ENCODE assay signal across 1 cellular context in the genomic region with DNA sequence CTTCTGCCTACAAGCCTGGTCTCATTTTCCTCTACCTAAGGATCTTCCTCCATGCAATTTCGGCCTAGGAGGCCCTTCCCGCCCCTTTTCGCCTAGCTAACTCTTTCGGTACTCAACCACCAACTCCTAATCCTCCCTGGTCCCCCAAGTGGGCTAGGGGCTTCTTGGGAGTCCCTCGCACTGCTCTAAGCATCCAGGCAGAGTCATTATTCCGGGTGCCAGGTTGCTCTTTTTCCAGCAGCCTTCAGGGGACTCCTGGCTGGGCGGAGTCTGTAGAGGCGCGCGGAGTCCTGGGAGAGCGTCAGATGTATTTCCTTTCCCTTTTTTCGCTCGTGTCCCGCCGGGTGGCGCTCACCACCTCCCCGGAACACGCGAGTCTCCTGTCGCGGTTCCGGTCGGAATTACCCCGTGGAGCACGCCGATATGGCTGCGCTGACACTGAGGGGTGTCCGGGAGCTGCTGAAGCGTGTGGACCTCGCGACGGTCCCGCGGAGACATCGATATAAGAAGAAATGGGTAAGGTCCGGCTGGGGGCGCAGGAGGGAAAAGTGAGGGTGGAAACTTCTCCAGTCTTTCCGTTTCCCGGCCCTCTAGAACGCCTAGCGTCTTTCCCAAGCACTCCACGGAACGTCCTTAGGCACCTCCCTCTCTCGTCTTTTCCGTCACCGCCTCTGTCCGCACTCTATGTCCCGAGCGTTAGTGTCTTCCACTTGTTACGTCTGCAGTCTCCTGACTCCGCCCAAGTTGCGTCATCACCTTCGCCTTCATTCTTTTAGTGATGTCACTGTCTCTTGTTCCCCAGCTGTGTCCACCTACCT.
TF ChIP-seq lines count a peak whose summit lies in the region.

A gene (plus strand): TSS at position 404 of the 818 bp plus-strand sequence. CDS start 20 bp downstream, at position 424.

TF ChIP-seq in HepG2, 621 proteins besides CTCF, POLR2A, EP300 and RAD21 (continued from another document and continues in another):
- TF ChIP-seq, protein P1, sequence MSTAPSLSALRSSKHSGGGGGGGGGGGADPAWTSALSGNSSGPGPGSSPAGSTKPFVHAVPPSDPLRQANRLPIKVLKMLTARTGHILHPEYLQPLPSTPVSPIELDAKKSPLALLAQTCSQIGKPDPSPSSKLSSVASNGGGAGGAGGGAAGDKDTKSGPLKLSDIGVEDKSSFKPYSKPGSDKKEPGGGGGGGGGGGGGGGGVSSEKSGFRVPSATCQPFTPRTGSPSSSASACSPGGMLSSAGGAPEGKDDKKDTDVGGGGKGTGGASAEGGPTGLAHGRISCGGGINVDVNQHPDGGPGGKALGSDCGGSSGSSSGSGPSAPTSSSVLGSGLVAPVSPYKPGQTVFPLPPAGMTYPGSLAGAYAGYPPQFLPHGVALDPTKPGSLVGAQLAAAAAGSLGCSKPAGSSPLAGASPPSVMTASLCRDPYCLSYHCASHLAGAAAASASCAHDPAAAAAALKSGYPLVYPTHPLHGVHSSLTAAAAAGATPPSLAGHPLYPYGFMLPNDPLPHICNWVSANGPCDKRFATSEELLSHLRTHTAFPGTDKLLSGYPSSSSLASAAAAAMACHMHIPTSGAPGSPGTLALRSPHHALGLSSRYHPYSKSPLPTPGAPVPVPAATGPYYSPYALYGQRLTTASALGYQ (CRISPR knock-in tag; IDR thresholded peaks at IDR 0.05) = peak; percentile 60
- TF ChIP-seq ZSCAN12 (CRISPR knock-in tag; IDR thresholded peaks at IDR 0.05) (0 out of 2 replicates have a peak, but pooled peaks have one; percentile 75), ZNF776 (CRISPR knock-in tag; IDR thresholded peaks at IDR 0.05) (peak; percentile 51; the same call in 1 of the 2 replicates), JDP2 (CRISPR knock-in tag; IDR thresholded peaks at IDR 0.05; ENCODE audit: borderline replicate concordance) (no peak), FOXA3 (CRISPR knock-in tag; IDR thresholded peaks at IDR 0.05) (peak; percentile 47), ATRX (CRISPR knock-in tag; IDR thresholded peaks at IDR 0.05; ENCODE audit: borderline replicate concordance) (no peak), ELF4 (CRISPR knock-in tag; IDR thresholded peaks at IDR 0.05; ENCODE audit: borderline replicate concordance) (no peak), NCOA1 (CRISPR knock-in tag; IDR thresholded peaks at IDR 0.05) (0 out of 2 replicates have a peak, but pooled peaks have one; percentile 43), ZNF879 (CRISPR knock-in tag; IDR thresholded peaks at IDR 0.05) (0 out of 2 replicates have a peak, but pooled peaks have one; percentile 49), POLR2AphosphoS5 (IDR thresholded peaks at IDR 0.05; ENCODE audit: low read depth, low read length) (peak; percentile 93), PHF21A (CRISPR knock-in tag; IDR thresholded peaks at IDR 0.05) (no peak; the same call in 1 of the 2 replicates), ISX (CRISPR knock-in tag; conservative IDR thresholded peaks at IDR 0.05) (peak; percentile 80; the same call in 1 of the 2 replicates), EZH2 (conservative IDR thresholded peaks at IDR 0.05; ENCODE audit: low read depth, low read length) (no peak), DNMT3B (CRISPR knock-in tag; conservative IDR thresholded peaks at IDR 0.05) (peak; percentile 60; the same call in 1 of the 2 replicates), ZNF326 (CRISPR knock-in tag; IDR thresholded peaks at IDR 0.05; ENCODE audit: borderline replicate concordance) (no peak)
- TF ChIP-seq, protein P2, sequence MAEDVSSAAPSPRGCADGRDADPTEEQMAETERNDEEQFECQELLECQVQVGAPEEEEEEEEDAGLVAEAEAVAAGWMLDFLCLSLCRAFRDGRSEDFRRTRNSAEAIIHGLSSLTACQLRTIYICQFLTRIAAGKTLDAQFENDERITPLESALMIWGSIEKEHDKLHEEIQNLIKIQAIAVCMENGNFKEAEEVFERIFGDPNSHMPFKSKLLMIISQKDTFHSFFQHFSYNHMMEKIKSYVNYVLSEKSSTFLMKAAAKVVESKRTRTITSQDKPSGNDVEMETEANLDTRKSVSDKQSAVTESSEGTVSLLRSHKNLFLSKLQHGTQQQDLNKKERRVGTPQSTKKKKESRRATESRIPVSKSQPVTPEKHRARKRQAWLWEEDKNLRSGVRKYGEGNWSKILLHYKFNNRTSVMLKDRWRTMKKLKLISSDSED (CRISPR knock-in tag; IDR thresholded peaks at IDR 0.05) = no peak
- TF ChIP-seq, protein P3, sequence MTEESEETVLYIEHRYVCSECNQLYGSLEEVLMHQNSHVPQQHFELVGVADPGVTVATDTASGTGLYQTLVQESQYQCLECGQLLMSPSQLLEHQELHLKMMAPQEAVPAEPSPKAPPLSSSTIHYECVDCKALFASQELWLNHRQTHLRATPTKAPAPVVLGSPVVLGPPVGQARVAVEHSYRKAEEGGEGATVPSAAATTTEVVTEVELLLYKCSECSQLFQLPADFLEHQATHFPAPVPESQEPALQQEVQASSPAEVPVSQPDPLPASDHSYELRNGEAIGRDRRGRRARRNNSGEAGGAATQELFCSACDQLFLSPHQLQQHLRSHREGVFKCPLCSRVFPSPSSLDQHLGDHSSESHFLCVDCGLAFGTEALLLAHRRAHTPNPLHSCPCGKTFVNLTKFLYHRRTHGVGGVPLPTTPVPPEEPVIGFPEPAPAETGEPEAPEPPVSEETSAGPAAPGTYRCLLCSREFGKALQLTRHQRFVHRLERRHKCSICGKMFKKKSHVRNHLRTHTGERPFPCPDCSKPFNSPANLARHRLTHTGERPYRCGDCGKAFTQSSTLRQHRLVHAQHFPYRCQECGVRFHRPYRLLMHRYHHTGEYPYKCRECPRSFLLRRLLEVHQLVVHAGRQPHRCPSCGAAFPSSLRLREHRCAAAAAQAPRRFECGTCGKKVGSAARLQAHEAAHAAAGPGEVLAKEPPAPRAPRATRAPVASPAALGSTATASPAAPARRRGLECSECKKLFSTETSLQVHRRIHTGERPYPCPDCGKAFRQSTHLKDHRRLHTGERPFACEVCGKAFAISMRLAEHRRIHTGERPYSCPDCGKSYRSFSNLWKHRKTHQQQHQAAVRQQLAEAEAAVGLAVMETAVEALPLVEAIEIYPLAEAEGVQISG (CRISPR knock-in tag; IDR thresholded peaks at IDR 0.05) = peak; percentile 89
- TF ChIP-seq, protein P4, sequence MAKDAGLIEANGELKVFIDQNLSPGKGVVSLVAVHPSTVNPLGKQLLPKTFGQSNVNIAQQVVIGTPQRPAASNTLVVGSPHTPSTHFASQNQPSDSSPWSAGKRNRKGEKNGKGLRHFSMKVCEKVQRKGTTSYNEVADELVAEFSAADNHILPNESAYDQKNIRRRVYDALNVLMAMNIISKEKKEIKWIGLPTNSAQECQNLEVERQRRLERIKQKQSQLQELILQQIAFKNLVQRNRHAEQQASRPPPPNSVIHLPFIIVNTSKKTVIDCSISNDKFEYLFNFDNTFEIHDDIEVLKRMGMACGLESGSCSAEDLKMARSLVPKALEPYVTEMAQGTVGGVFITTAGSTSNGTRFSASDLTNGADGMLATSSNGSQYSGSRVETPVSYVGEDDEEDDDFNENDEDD (CRISPR knock-in tag; IDR thresholded peaks at IDR 0.05; ENCODE audit: borderline replicate concordance) = peak; percentile 42; the same call in 1 of the 2 replicates
- TF ChIP-seq, protein P5, sequence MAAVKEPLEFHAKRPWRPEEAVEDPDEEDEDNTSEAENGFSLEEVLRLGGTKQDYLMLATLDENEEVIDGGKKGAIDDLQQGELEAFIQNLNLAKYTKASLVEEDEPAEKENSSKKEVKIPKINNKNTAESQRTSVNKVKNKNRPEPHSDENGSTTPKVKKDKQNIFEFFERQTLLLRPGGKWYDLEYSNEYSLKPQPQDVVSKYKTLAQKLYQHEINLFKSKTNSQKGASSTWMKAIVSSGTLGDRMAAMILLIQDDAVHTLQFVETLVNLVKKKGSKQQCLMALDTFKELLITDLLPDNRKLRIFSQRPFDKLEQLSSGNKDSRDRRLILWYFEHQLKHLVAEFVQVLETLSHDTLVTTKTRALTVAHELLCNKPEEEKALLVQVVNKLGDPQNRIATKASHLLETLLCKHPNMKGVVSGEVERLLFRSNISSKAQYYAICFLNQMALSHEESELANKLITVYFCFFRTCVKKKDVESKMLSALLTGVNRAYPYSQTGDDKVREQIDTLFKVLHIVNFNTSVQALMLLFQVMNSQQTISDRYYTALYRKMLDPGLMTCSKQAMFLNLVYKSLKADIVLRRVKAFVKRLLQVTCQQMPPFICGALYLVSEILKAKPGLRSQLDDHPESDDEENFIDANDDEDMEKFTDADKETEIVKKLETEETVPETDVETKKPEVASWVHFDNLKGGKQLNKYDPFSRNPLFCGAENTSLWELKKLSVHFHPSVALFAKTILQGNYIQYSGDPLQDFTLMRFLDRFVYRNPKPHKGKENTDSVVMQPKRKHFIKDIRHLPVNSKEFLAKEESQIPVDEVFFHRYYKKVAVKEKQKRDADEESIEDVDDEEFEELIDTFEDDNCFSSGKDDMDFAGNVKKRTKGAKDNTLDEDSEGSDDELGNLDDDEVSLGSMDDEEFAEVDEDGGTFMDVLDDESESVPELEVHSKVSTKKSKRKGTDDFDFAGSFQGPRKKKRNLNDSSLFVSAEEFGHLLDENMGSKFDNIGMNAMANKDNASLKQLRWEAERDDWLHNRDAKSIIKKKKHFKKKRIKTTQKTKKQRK (IDR thresholded peaks at IDR 0.05; ENCODE audit: low read length) = no peak
- TF ChIP-seq, protein P6, sequence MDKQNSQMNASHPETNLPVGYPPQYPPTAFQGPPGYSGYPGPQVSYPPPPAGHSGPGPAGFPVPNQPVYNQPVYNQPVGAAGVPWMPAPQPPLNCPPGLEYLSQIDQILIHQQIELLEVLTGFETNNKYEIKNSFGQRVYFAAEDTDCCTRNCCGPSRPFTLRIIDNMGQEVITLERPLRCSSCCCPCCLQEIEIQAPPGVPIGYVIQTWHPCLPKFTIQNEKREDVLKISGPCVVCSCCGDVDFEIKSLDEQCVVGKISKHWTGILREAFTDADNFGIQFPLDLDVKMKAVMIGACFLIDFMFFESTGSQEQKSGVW (CRISPR knock-in tag; IDR thresholded peaks at IDR 0.05; ENCODE audit: borderline replicate concordance) = no peak
- TF ChIP-seq, protein P7, sequence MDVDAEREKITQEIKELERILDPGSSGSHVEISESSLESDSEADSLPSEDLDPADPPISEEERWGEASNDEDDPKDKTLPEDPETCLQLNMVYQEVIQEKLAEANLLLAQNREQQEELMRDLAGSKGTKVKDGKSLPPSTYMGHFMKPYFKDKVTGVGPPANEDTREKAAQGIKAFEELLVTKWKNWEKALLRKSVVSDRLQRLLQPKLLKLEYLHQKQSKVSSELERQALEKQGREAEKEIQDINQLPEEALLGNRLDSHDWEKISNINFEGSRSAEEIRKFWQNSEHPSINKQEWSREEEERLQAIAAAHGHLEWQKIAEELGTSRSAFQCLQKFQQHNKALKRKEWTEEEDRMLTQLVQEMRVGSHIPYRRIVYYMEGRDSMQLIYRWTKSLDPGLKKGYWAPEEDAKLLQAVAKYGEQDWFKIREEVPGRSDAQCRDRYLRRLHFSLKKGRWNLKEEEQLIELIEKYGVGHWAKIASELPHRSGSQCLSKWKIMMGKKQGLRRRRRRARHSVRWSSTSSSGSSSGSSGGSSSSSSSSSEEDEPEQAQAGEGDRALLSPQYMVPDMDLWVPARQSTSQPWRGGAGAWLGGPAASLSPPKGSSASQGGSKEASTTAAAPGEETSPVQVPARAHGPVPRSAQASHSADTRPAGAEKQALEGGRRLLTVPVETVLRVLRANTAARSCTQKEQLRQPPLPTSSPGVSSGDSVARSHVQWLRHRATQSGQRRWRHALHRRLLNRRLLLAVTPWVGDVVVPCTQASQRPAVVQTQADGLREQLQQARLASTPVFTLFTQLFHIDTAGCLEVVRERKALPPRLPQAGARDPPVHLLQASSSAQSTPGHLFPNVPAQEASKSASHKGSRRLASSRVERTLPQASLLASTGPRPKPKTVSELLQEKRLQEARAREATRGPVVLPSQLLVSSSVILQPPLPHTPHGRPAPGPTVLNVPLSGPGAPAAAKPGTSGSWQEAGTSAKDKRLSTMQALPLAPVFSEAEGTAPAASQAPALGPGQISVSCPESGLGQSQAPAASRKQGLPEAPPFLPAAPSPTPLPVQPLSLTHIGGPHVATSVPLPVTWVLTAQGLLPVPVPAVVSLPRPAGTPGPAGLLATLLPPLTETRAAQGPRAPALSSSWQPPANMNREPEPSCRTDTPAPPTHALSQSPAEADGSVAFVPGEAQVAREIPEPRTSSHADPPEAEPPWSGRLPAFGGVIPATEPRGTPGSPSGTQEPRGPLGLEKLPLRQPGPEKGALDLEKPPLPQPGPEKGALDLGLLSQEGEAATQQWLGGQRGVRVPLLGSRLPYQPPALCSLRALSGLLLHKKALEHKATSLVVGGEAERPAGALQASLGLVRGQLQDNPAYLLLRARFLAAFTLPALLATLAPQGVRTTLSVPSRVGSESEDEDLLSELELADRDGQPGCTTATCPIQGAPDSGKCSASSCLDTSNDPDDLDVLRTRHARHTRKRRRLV (CRISPR knock-in tag; IDR thresholded peaks at IDR 0.05) = no peak
- TF ChIP-seq, protein P8, sequence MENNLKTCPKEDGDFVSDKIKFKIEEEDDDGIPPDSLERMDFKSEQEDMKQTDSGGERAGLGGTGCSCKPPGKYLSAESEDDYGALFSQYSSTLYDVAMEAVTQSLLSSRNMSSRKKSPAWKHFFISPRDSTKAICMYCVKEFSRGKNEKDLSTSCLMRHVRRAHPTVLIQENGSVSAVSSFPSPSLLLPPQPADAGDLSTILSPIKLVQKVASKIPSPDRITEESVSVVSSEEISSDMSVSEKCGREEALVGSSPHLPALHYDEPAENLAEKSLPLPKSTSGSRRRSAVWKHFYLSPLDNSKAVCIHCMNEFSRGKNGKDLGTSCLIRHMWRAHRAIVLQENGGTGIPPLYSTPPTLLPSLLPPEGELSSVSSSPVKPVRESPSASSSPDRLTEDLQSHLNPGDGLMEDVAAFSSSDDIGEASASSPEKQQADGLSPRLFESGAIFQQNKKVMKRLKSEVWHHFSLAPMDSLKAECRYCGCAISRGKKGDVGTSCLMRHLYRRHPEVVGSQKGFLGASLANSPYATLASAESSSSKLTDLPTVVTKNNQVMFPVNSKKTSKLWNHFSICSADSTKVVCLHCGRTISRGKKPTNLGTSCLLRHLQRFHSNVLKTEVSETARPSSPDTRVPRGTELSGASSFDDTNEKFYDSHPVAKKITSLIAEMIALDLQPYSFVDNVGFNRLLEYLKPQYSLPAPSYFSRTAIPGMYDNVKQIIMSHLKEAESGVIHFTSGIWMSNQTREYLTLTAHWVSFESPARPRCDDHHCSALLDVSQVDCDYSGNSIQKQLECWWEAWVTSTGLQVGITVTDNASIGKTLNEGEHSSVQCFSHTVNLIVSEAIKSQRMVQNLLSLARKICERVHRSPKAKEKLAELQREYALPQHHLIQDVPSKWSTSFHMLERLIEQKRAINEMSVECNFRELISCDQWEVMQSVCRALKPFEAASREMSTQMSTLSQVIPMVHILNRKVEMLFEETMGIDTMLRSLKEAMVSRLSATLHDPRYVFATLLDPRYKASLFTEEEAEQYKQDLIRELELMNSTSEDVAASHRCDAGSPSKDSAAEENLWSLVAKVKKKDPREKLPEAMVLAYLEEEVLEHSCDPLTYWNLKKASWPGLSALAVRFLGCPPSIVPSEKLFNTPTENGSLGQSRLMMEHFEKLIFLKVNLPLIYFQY (CRISPR knock-in tag; IDR thresholded peaks at IDR 0.05; ENCODE audit: borderline replicate concordance) = peak; percentile 79; the same call in 1 of the 2 replicates
- TF ChIP-seq, protein P9, sequence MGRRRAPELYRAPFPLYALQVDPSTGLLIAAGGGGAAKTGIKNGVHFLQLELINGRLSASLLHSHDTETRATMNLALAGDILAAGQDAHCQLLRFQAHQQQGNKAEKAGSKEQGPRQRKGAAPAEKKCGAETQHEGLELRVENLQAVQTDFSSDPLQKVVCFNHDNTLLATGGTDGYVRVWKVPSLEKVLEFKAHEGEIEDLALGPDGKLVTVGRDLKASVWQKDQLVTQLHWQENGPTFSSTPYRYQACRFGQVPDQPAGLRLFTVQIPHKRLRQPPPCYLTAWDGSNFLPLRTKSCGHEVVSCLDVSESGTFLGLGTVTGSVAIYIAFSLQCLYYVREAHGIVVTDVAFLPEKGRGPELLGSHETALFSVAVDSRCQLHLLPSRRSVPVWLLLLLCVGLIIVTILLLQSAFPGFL (CRISPR knock-in tag; IDR thresholded peaks at IDR 0.05) = no peak
